8 cellular contexts compared by ENCODE assay signal in the genomic region with DNA sequence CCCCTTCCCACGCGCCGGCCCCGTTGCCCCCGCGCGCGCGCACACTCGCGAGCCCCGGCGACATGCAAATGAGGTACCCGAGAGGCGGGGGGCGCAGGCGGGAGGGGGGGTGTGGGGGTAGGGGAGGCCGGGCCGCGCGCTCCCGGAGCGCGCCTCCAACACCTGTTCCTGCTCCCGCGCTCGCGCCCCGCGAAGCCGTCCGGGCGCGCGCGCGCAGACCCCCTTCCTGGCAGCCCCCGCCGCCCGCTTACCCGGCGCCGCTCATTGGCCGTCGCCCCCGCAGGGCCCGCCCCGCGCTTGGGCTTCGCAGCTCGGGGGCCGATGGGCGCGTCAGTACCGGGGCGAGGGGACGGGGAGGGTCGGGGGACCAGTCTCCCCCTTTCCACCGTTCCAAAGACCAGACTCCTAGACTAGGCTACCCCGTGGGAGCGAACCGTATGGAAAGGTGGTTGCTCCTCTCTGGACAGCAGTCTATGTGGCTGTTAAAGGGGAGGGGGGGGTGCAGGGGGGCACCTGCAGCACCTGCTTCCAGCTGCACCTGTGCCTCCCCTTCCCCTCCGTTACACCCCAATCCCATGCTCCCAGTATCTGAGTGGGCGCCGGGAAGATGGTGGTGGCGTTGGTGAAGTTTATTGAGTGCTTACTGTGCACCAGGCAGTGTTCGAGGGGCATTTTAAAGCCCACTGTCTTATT. TPM values are rescaled to one million over a fixed set of nuclear protein-coding genes. Genes with fewer than 3 reads are reported as not detected.
DNase-seq lines count a peak whose midpoint lies in the region; ATAC-seq and TF ChIP-seq lines count a peak whose summit lies in the region.

No MANE protein-coding gene starts in this region.

- H3K9me2 ChIP-seq in SU-DHL-6 (replicated peaks; ENCODE audit: insufficient read depth, low read length): no peaks in the 10 kb centered on the region

- H3K4me3 Mint-ChIP-seq in endodermal cell: peak overlapping the region; percentile 86
- peak overlapping the region; percentile 70 to 89 (median 84) for H3K4me3 Mint-ChIP-seq in naive thymus-derived CD8-positive, alpha-beta T cell

- H3K4me3 ChIP-seq in SU-DHL-6 (ENCODE audit: insufficient read depth, low read length, poor library complexity, severe bottlenecking) (peak overlapping the region; percentile 76), endodermal cell (ENCODE audit: low read length) (peak overlapping the region; percentile 84), upper lobe of left lung (peak overlapping the region; percentile 38 to 89 (median 76))

- H3K27me3 ChIP-seq in SU-DHL-6 (ENCODE audit: low read length) (no peaks in the 10 kb centered on the region), endodermal cell (ENCODE audit: control insufficient read depth, insufficient read depth, low read length, poor library complexity, severe bottlenecking) (no peaks in the 10 kb centered on the region), upper lobe of left lung (no peaks in the 10 kb centered on the region)

- H3F3A ChIP-seq in SU-DHL-6 (ENCODE audit: insufficient read depth): peaks cover 33% of the 10 kb centered on the region

- WGBS in endodermal cell (ENCODE audit: insufficient coverage in 1 of 2, insufficient read length in 1 of 2), 2 experiments: 4 to 88% methylated on average over 1 to 54 of the region's 67 CpGs
- 0 to 7% methylated on average over 5 to 29 of the region's 67 CpGs for WGBS in upper lobe of left lung, 2 donors

- no peaks in the 10 kb centered on the region for H4K20me1 ChIP-seq in SU-DHL-6 (ENCODE audit: low read depth, low read length)

- no peak overlapping the region for H3K27ac Mint-ChIP-seq in endodermal cell
- peak overlapping the region; percentile 70 to 99 (median 89) for H3K27ac Mint-ChIP-seq in naive thymus-derived CD8-positive, alpha-beta T cell

- POLR2A ChIA-PET in naive thymus-derived CD8-positive, alpha-beta T cell (lab: Charles Lee): interaction anchor here (0.7 to 6.3 kb wide), 16 partner anchors 14 to 1152 kb away, joined by 3 to 60 read pairs (median 10); a partner anchor contains a TSS

- H3K27ac ChIP-seq in SU-DHL-6 (ENCODE audit: low read depth, low read length) (peak overlapping the region; percentile 95), endodermal cell (ENCODE audit: low read depth, low read length) (peak overlapping the region; percentile 99), upper lobe of left lung (peak overlapping the region; percentile 97 to 99 (median 99))

- no peaks in the 10 kb centered on the region for H3K79me2 ChIP-seq in SU-DHL-6 (ENCODE audit: insufficient read depth, low read length)

- H3K9ac ChIP-seq in SU-DHL-6 (ENCODE audit: low read length) (peak overlapping the region; percentile 83), endodermal cell (ENCODE audit: extremely low read depth, low read length, poor library complexity, severe bottlenecking) (peak overlapping the region; percentile 30)

- H3K36me3 Mint-ChIP-seq in endodermal cell (ENCODE audit: low read depth): peaks cover 25% of the 10 kb centered on the region
- peaks cover 0 to 19% (median 9%) of the 10 kb centered on the region in 3 donors for H3K36me3 Mint-ChIP-seq in naive thymus-derived CD8-positive, alpha-beta T cell

- peak; percentile 69 for DNase-seq in ELR (ENCODE audit: low read depth)
- DNase-seq in M059J (ENCODE audit: low read depth): peak; percentile 46
- peak; percentile 94 for DNase-seq in endodermal cell
- DNase-seq in naive thymus-derived CD8-positive, alpha-beta T cell: peak in 6 of 10 donors; percentile 61 to 85 (median 74)
- peak in 1 of 2 donors; percentile 78 for DNase-seq in upper lobe of left lung
- DNase-seq in DMS53 treated with DMSO at 0.1 percent for 48 hours (lab: John Stamatoyannopoulos, UW; ENCODE audit: unreplicated experiment): no peak

- H2AFZ ChIP-seq in SU-DHL-6 (ENCODE audit: low read depth, low read length, severe bottlenecking): peak overlapping the region; percentile 35

- H3K4me2 ChIP-seq in SU-DHL-6 (ENCODE audit: low read depth, low read length, poor library complexity, severe bottlenecking): peak overlapping the region; percentile 64

- H3K9me3 ChIP-seq in SU-DHL-6 (ENCODE audit: insufficient read depth, low read length) (no peaks in the 10 kb centered on the region), endodermal cell (ENCODE audit: control insufficient read depth, low read length) (no peaks in the 10 kb centered on the region), upper lobe of left lung (no peaks in the 10 kb centered on the region)

- peaks cover 4% of the 10 kb centered on the region for H3K9me3 Mint-ChIP-seq in endodermal cell
- H3K9me3 Mint-ChIP-seq in naive thymus-derived CD8-positive, alpha-beta T cell: no peaks in the 10 kb centered on the region

- H3K4me1 ChIP-seq in endodermal cell (ENCODE audit: control insufficient read depth, insufficient read depth, low read length) (no peaks in the 10 kb centered on the region), upper lobe of left lung (peaks cover 24 to 44% (median 30%) of the 10 kb centered on the region in 4 donors)

- no peak for TF ChIP-seq CTCF in SU-DHL-6 (IDR thresholded peaks at IDR 0.05; ENCODE audit: insufficient read depth, low read length, poor library complexity, severe bottlenecking)
- no peak for TF ChIP-seq CTCF in endodermal cell (conservative IDR thresholded peaks at IDR 0.05)
- no peak for TF ChIP-seq CTCF in upper lobe of left lung (IDR thresholded peaks at IDR 0.05)

- H3K27me3 Mint-ChIP-seq in endodermal cell (ENCODE audit: insufficient read depth): no peaks in the 10 kb centered on the region
- no peaks in the 10 kb centered on the region for H3K27me3 Mint-ChIP-seq in naive thymus-derived CD8-positive, alpha-beta T cell

- no peak for TF ChIP-seq EP300 in upper lobe of left lung (IDR thresholded peaks at IDR 0.05)

- ATAC-seq in GM21619 (IDR thresholded peaks at IDR 0.05; ENCODE audit: unreplicated experiment): peak; percentile 1
- peak in 1 of 2 donors; percentile 12 for ATAC-seq in naive thymus-derived CD8-positive, alpha-beta T cell
- peak in 1 of 2 donors; percentile 1 for ATAC-seq in upper lobe of left lung (ENCODE audit: low FRiP score in 2 of 2)

- H3K36me3 ChIP-seq in SU-DHL-6 (ENCODE audit: low read length) (no peaks in the 10 kb centered on the region), endodermal cell (ENCODE audit: control insufficient read depth, insufficient read depth, low read length) (peaks cover 17% of the 10 kb centered on the region), upper lobe of left lung (peaks cover 0 to 29% (median 12%) of the 10 kb centered on the region in 4 donors)

- TF ChIP-seq POLR2A in upper lobe of left lung (IDR thresholded peaks at IDR 0.05): no peak

- peaks cover 6% of the 10 kb centered on the region for H3K4me1 Mint-ChIP-seq in endodermal cell
- H3K4me1 Mint-ChIP-seq in naive thymus-derived CD8-positive, alpha-beta T cell: peaks cover 16 to 41% (median 31%) of the 10 kb centered on the region in 4 donors

RNA-seq across cellular contexts. Expression of a gene that starts 0.4 kb away (rescaled TPM):
- total RNA-seq in M059J (2014; rRNA removed; shearing (Covaris generic)): 11.7 and 14.7 TPM in 2 replicates
- 1 to 10 TPM; 5.0 to 5.8 TPM for total RNA-seq in endodermal cell
- polyA plus RNA-seq in endodermal cell (2013, experiment 1 of 2): 6.4 TPM
- 4.8 TPM for polyA plus RNA-seq in endodermal cell (2013, experiment 2 of 2)
- total RNA-seq in naive thymus-derived CD8-positive, alpha-beta T cell: 10 to 100 TPM; 19.1 to 20.7 TPM
- polyA plus RNA-seq in naive thymus-derived CD8-positive, alpha-beta T cell: 10 to 100 TPM; 21.5 to 31.6 (median 23.6) TPM
- total RNA-seq in upper lobe of left lung: 10 to 100 TPM; 19.9 to 58.7 (median 34.9) TPM

RNA-seq across cellular contexts. Expression of a gene that starts 1.2 kb away (rescaled TPM):
- 0.81 and 6.3 TPM in 2 replicates for total RNA-seq in M059J (2014; rRNA removed; shearing (Covaris generic))
- 10 to 100 TPM; 19.7 to 21.1 TPM for total RNA-seq in endodermal cell
- polyA plus RNA-seq in endodermal cell (2013, experiment 1 of 2): 17.9 TPM
- 15.7 TPM for polyA plus RNA-seq in endodermal cell (2013, experiment 2 of 2)
- 10 to 100 TPM; 19.0 to 22.0 TPM for total RNA-seq in naive thymus-derived CD8-positive, alpha-beta T cell
- polyA plus RNA-seq in naive thymus-derived CD8-positive, alpha-beta T cell: 1 to 10 TPM; 2.8 to 5.4 (median 3.4) TPM
- 10 to 100 TPM; 11.1 to 21.6 (median 16.3) TPM for total RNA-seq in upper lobe of left lung

RNA-seq across cellular contexts. Expression of a gene that starts 5.0 kb away (rescaled TPM):
- total RNA-seq in M059J (2014; rRNA removed; shearing (Covaris generic)): 1.4 and 2.5 TPM in 2 replicates
- total RNA-seq in endodermal cell (10 to 100 TPM; 14.5 to 14.9 TPM), upper lobe of left lung (10 to 100 TPM in 4 of 6 donors, 1 to 10 TPM in 2; 7.7 to 39.8 (median 20.6) TPM)
- polyA plus RNA-seq in endodermal cell (2013, experiment 1 of 2): 12.0 TPM
- 11.0 TPM for polyA plus RNA-seq in endodermal cell (2013, experiment 2 of 2)
- 10 to 100 TPM; 21.6 to 24.4 TPM for total RNA-seq in naive thymus-derived CD8-positive, alpha-beta T cell
- polyA plus RNA-seq in naive thymus-derived CD8-positive, alpha-beta T cell: under 1 TPM in 2 of 3 donors, not detected in 1; 0.22 to 0.33 TPM

RNA-seq across cellular contexts. Expression of a gene that starts 19.8 kb away (rescaled TPM):
- 1.6 and 4.3 TPM in 2 replicates for total RNA-seq in M059J (2014; rRNA removed; shearing (Covaris generic))
- total RNA-seq in endodermal cell (10 to 100 TPM; 27.5 to 30.7 TPM), upper lobe of left lung (10 to 100 TPM in 2 of 6 donors, 1 to 10 TPM in 4; 3.5 to 19.2 (median 8.4) TPM)
- 24.8 TPM for polyA plus RNA-seq in endodermal cell (2013, experiment 1 of 2)
- polyA plus RNA-seq in endodermal cell (2013, experiment 2 of 2): 21.8 TPM
- 10 to 100 TPM in 1 of 2 experiments, 1 to 10 TPM in 1; 9.8 to 10.2 TPM for total RNA-seq in naive thymus-derived CD8-positive, alpha-beta T cell
- under 1 TPM; 0.16 to 0.39 (median 0.20) TPM for polyA plus RNA-seq in naive thymus-derived CD8-positive, alpha-beta T cell

RNA-seq across cellular contexts. Expression of a gene that starts 23.9 kb away (rescaled TPM):
- 2.2 and 5.1 TPM in 2 replicates for total RNA-seq in M059J (2014; rRNA removed; shearing (Covaris generic))
- 10 to 100 TPM in 1 of 2 donors, 1 to 10 TPM in 1; 7.2 to 10.7 TPM for total RNA-seq in endodermal cell
- polyA plus RNA-seq in endodermal cell (2013, experiment 1 of 2): 15.0 TPM
- 13.7 TPM for polyA plus RNA-seq in endodermal cell (2013, experiment 2 of 2)
- 1 to 10 TPM; 8.1 to 9.2 TPM for total RNA-seq in naive thymus-derived CD8-positive, alpha-beta T cell
- polyA plus RNA-seq in naive thymus-derived CD8-positive, alpha-beta T cell: 1 to 10 TPM in 2 of 3 donors, under 1 TPM in 1; 0.64 to 1.4 (median 1.1) TPM
- total RNA-seq in upper lobe of left lung: 10 to 100 TPM in 2 of 6 donors, 1 to 10 TPM in 4; 6.8 to 14.7 (median 8.6) TPM
